In the genomic region with DNA sequence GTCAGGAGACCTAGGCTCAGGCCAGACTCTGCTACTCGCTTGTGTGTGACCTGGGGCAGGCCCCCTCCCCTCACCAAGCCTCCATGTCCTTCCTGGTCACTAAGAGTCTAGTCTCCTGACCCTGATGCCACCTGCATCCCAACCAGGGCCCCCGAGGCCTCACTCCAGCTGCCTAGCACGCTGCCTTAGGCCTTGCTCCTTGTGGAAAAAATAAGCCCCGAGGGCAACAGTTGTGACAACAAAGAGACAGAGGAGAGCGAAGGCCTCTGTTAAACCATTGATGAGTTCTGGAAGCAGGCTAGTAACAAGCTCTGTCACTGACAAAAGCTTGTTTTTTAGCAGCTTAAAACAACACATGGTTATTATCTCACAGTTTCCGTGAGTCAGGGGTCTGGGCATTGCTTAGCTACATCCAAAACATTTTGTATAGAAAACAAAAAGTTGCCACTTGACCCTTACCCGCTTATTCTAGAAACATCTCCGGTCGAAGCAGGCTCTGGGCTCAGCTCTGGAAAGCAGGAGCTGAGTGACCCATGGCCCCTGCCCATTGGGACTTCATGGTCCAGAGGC, we compare ENCODE assay signal across 26 cellular contexts.
"Had no signal": no experiment of that assay in that cellular context is flagged by ENCODE, and none has a peak within 500 bp of the region (broad histone marks: within the 10 kb centered on the region; RNA-seq: fewer than 3 reads in every experiment).

No MANE protein-coding gene starts in this region.

- H3K27me3 ChIP-seq: ascending aorta, cardiac muscle cell, left lung, pancreas, sigmoid colon, tibial nerve had no signal

- DNase-seq: activated CD4-positive, alpha-beta T cell treated with anti-CD3 and anti-CD28 coated beads for 4 hours; activated CD4-positive, alpha-beta T cell treated with anti-CD3 and anti-CD28 coated beads, Interleukin-2, amount 50 U/mL, for 4 hours; activated effector memory CD4-positive, alpha-beta T cell treated with anti-CD3 and anti-CD28 coated beads, Interleukin-2, amount 50 U/mL, for 16 hours; activated naive CD4-positive, alpha-beta T cell treated with anti-CD3 and anti-CD28 coated beads for 36 hours; activated naive CD8-positive, alpha-beta T cell treated with anti-CD3 and anti-CD28 coated beads, Interleukin-2, amount 10 ng/mL, durations not matched to agents 7 days and 5 days; activated T-cell treated with anti-CD3 and anti-CD28 coated beads for 4 hours; cerebellar nuclear complex; esophagus squamous epithelium; foreskin melanocyte; left lung; lower lobe of right lung; mucosa of descending colon; pancreas; psoas muscle; sigmoid colon; stimulated activated CD4-positive, alpha-beta T cell treated with anti-CD3 and anti-CD28 coated beads, Interleukin-4, amount 100 ng/mL, for 24 hours; T-cell had no signal

- H3K4me1 ChIP-seq: ascending aorta, esophagus squamous epithelium, left lung, lower lobe of right lung, pancreas, psoas muscle, sigmoid colon had no signal

- H3K36me3 Mint-ChIP-seq: activated naive CD8-positive, alpha-beta T cell treated with anti-CD3 and anti-CD28 coated beads, Interleukin-2, amount 10 ng/mL, durations not matched to agents 7 days and 5 days; natural killer cell treated with Interleukin-12 subunit alpha and Interleukin-12 subunit beta and Interleukin-15 and Interleukin-18, amount 100 ng/mL, for 72 hours; stimulated activated effector memory CD8-positive, alpha-beta T cell treated with anti-CD3 and anti-CD28 coated beads, Interleukin-12 subunit alpha, Interleukin-12 subunit beta, amount 100 ng/mL, for 72 hours; T-cell had no signal

- H3K4me3 Mint-ChIP-seq: activated naive CD4-positive, alpha-beta T cell treated with anti-CD3 and anti-CD28 coated beads for 36 hours; activated naive CD8-positive, alpha-beta T cell treated with anti-CD3 and anti-CD28 coated beads, Interleukin-2, amount 10 ng/mL, durations not matched to agents 7 days and 5 days; brain; natural killer cell treated with Interleukin-12 subunit alpha and Interleukin-12 subunit beta and Interleukin-15 and Interleukin-18, amount 100 ng/mL, for 72 hours; stimulated activated effector memory CD8-positive, alpha-beta T cell treated with anti-CD3 and anti-CD28 coated beads, Interleukin-12 subunit alpha, Interleukin-12 subunit beta, amount 100 ng/mL, for 72 hours; T-cell had no signal

- H3K4me3 ChIP-seq: ascending aorta, cardiac muscle cell, coronary artery, esophagus squamous epithelium, left lung, lower lobe of right lung, mucosa of descending colon, pancreas, psoas muscle, sigmoid colon, tibial nerve had no signal

- H3K27ac Mint-ChIP-seq: activated naive CD4-positive, alpha-beta T cell treated with anti-CD3 and anti-CD28 coated beads for 36 hours; activated naive CD8-positive, alpha-beta T cell treated with anti-CD3 and anti-CD28 coated beads, Interleukin-2, amount 10 ng/mL, durations not matched to agents 7 days and 5 days; natural killer cell treated with Interleukin-12 subunit alpha and Interleukin-12 subunit beta and Interleukin-15 and Interleukin-18, amount 100 ng/mL, for 72 hours; stimulated activated effector memory CD8-positive, alpha-beta T cell treated with anti-CD3 and anti-CD28 coated beads, Interleukin-12 subunit alpha, Interleukin-12 subunit beta, amount 100 ng/mL, for 72 hours; T-cell had no signal

- H3K27ac ChIP-seq: ascending aorta, cardiac muscle cell, coronary artery, epithelial cell of prostate, esophagus squamous epithelium, left lung, lower lobe of right lung, pancreas, psoas muscle, sigmoid colon, VCaP had no signal

- ATAC-seq: left lung; lower lobe of right lung; mucosa of descending colon; natural killer cell treated with Interleukin-12 subunit alpha and Interleukin-12 subunit beta and Interleukin-15 and Interleukin-18, amount 100 ng/mL, for 72 hours; pancreas; psoas muscle; stimulated activated effector memory CD8-positive, alpha-beta T cell treated with anti-CD3 and anti-CD28 coated beads, Interleukin-12 subunit alpha, Interleukin-12 subunit beta, amount 100 ng/mL, for 72 hours; T-cell had no signal

- H3K4me1 Mint-ChIP-seq: activated naive CD8-positive, alpha-beta T cell treated with anti-CD3 and anti-CD28 coated beads, Interleukin-2, amount 10 ng/mL, durations not matched to agents 7 days and 5 days; brain; stimulated activated effector memory CD8-positive, alpha-beta T cell treated with anti-CD3 and anti-CD28 coated beads, Interleukin-12 subunit alpha, Interleukin-12 subunit beta, amount 100 ng/mL, for 72 hours; T-cell had no signal

- H3K9me3 Mint-ChIP-seq: activated naive CD4-positive, alpha-beta T cell treated with anti-CD3 and anti-CD28 coated beads for 36 hours; activated naive CD8-positive, alpha-beta T cell treated with anti-CD3 and anti-CD28 coated beads, Interleukin-2, amount 10 ng/mL, durations not matched to agents 7 days and 5 days; brain; natural killer cell treated with Interleukin-12 subunit alpha and Interleukin-12 subunit beta and Interleukin-15 and Interleukin-18, amount 100 ng/mL, for 72 hours; stimulated activated effector memory CD8-positive, alpha-beta T cell treated with anti-CD3 and anti-CD28 coated beads, Interleukin-12 subunit alpha, Interleukin-12 subunit beta, amount 100 ng/mL, for 72 hours; T-cell had no signal

- H3K36me3 ChIP-seq: ascending aorta, cardiac muscle cell, esophagus squamous epithelium, left lung, lower lobe of right lung, pancreas, sigmoid colon, tibial nerve had no signal
